2 cellular contexts compared by ENCODE assay signal in genomic region chr13:91142572-91142971, GRCh38.
TF ChIP-seq lines count a peak whose summit lies in the region.

No MANE protein-coding gene starts in this region.

TF ChIP-seq in A549, 52 proteins besides CTCF, POLR2A, EP300 and RAD21 (continued from another document):
- TF ChIP-seq FOSL2 (IDR thresholded peaks at IDR 0.05) (no peak), FOSL2 (CRISPR knock-in tag; IDR thresholded peaks at IDR 0.05) (peak; percentile 36)

TF ChIP-seq in IMR-90, 13 proteins besides CTCF, POLR2A, EP300 and RAD21 (continued from another document):
- no peak for TF ChIP-seq MXI1 (IDR thresholded peaks at IDR 0.05; ENCODE audit: borderline replicate concordance, low read depth, low read length)
- no peak for TF ChIP-seq RFX5 (IDR thresholded peaks at IDR 0.05; ENCODE audit: low read depth, low read length)
- no peak for TF ChIP-seq CEBPB (IDR thresholded peaks at IDR 0.05; ENCODE audit: low read depth, low read length)
- TF ChIP-seq CHD1 (IDR thresholded peaks at IDR 0.05; ENCODE audit: low read depth, low read length), result no peak
- no peak for TF ChIP-seq FOS (IDR thresholded peaks at IDR 0.05; ENCODE audit: low read depth, low read length)
TF ChIP-seq in IMR-90: peak in this region for 0.
